ENCODE assay signal across 8 cellular contexts in the genomic region with DNA sequence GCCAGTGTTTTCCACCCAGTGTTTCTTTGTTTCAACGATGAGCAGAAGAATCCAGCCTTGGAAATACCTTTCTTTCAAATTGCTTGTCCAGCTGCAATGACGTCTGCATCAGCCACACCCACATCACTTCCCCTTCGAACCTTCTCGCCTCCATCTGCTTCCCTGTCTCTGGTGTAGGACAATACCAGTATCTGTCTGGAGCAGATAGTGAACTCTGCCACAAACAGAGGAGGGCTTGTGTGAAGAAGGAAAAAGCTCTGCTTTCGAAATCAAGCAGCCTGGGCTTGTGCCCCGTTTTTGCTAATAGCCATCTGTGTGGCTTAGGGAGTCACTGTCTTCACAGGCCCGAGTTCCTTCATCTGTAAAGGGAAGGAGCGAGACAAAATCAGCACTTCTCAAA.
DNase-seq lines count a peak whose midpoint lies in the region; ATAC-seq and TF ChIP-seq lines count a peak whose summit lies in the region.

No MANE protein-coding gene starts in this region.

- no peak overlapping the region for H3K9ac ChIP-seq in SK-N-MC (ENCODE audit: insufficient read length)
- no peak overlapping the region for H3K9ac ChIP-seq in trophoblast cell (ENCODE audit: low read length)

- H3K4me1 ChIP-seq in trophoblast cell (ENCODE audit: control insufficient read depth in 1 of 2, insufficient read depth in 2 of 2, low read length in 2 of 2): peaks cover 4 to 6% of the 10 kb centered on the region in 2 experiments

- peak overlapping the region; percentile 50 for H2AFZ ChIP-seq in trophoblast cell (ENCODE audit: insufficient read depth, low read length, poor library complexity)

- H2BK12ac ChIP-seq in trophoblast cell (ENCODE audit: low read length): peak overlapping the region; percentile 85

- no CpG with 5 or more reads among the region's 8 CpGs for WGBS in trophoblast cell (ENCODE audit: extremely low coverage, insufficient coverage, insufficient read length)

- H2BK5ac ChIP-seq in trophoblast cell (ENCODE audit: low read depth, low read length, poor library complexity): peak overlapping the region; percentile 13

- no peaks in the 10 kb centered on the region for H3K9me3 ChIP-seq in SK-N-MC (ENCODE audit: low read depth, low read length)
- H3K9me3 ChIP-seq in trophoblast cell (ENCODE audit: insufficient read depth, low read depth, low read length): no peaks in the 10 kb centered on the region

- no peak overlapping the region for H2BK120ac ChIP-seq in trophoblast cell (ENCODE audit: insufficient read depth, low read length, poor library complexity)

- peak; percentile 85 for DNase-seq in COLO829 (ENCODE audit: low spot score)
- DNase-seq in SK-N-MC (ENCODE audit: low read depth, low spot score): no peak
- DNase-seq in fibroblast of villous mesenchyme (ENCODE audit: low read depth): peak; percentile 63
- peak; percentile 90 to 93 for DNase-seq in trophoblast cell
- no peak for DNase-seq in GM10266 (ENCODE audit: extremely low spot score)
- DNase-seq in NCI-H187 treated with DMSO at 0.1 percent for 48 hours (lab: John Stamatoyannopoulos, UW): no peak

- no peak overlapping the region for H3K4me2 ChIP-seq in trophoblast cell (ENCODE audit: low read length)

- H3K27ac ChIP-seq in SK-N-MC (peak overlapping the region; percentile 52; the same call in 1 of the 2 replicates), trophoblast cell (ENCODE audit: low read depth, low read length) (no peak overlapping the region)

- H3K36me3 ChIP-seq in SK-N-MC (ENCODE audit: insufficient read depth, low read length): no peaks in the 10 kb centered on the region
- no peaks in the 10 kb centered on the region for H3K36me3 ChIP-seq in trophoblast cell (ENCODE audit: control insufficient read depth in 1 of 2, insufficient read depth in 2 of 2, low read length in 2 of 2)

- no peak overlapping the region for H3K4ac ChIP-seq in trophoblast cell (ENCODE audit: low read depth, low read length)

- H3K23ac ChIP-seq in trophoblast cell (ENCODE audit: low read length): no peak overlapping the region

- H3K27me3 ChIP-seq in trophoblast cell (ENCODE audit: insufficient read depth, low read length): no peaks in the 10 kb centered on the region

- peaks cover 7% of the 10 kb centered on the region for H3K79me1 ChIP-seq in trophoblast cell (ENCODE audit: low read length)

- H4K12ac ChIP-seq in trophoblast cell (ENCODE audit: low read depth, low read length): no peak overlapping the region

- H3K18ac ChIP-seq in trophoblast cell (ENCODE audit: low read length): no peak overlapping the region

- peak overlapping the region; percentile 6 for H4K8ac ChIP-seq in trophoblast cell (ENCODE audit: low read depth, low read length)

- no peak overlapping the region for H2AK5ac ChIP-seq in trophoblast cell (ENCODE audit: low read length)

- H3K4me3 ChIP-seq in SK-N-MC (no peak overlapping the region; the same call in 1 of the 2 replicates), fibroblast of villous mesenchyme (ENCODE audit: low read depth, low read length) (no peak overlapping the region), trophoblast cell (ENCODE audit: low read depth, low read length) (no peak overlapping the region)

- no peak overlapping the region for H3K14ac ChIP-seq in trophoblast cell (ENCODE audit: low read length)

- peak overlapping the region; percentile 45 for H4K91ac ChIP-seq in trophoblast cell (ENCODE audit: low read depth, low read length)

- ATAC-seq in HG03457 (IDR thresholded peaks at IDR 0.05; ENCODE audit: unreplicated experiment) (no peak), HG02973 (IDR thresholded peaks at IDR 0.05; ENCODE audit: unreplicated experiment) (no peak)

- TF ChIP-seq CTCF in fibroblast of villous mesenchyme (IDR thresholded peaks at IDR 0.05; ENCODE audit: insufficient read depth, low read depth, low read length): no peak
- no peak for TF ChIP-seq CTCF in GM10266 (IDR thresholded peaks at IDR 0.05; ENCODE audit: control insufficient read depth, insufficient read depth, low read depth, missing control alignments)

- H3K79me2 ChIP-seq in trophoblast cell (ENCODE audit: control insufficient read depth, insufficient read depth, low read length, poor library complexity): no peaks in the 10 kb centered on the region

Comparison
In these comparisons a context has a peak if more than half of its experiments do, and no peak if none do; other contexts are left out.
1. DNase-seq: peak in COLO829 (single experiment), fibroblast of villous mesenchyme (single experiment) and trophoblast cell (2 of 2); none in SK-N-MC (single experiment), GM10266 (single experiment) and NCI-H187 treated with DMSO at 0.1 percent for 48 hours (single experiment).